In the genomic region with DNA sequence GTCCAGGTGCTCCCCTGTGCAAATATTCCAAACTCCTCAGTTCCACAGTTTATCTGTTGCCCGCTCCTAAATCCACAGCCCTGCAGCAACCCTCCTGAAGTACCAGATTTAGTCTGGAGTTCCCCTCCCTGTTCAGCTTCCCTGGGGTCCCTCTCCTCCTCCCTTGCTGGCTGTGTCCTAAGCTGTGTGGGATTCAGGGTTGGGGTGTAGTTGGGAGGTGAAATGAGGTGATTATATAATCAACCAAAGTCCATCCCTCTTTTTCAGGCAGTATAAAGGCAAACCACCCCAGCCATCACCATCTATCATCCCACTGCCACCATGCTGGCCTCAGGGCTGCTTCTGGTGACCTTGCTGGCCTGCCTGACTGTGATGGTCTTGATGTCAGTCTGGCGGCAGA, we compare ENCODE assay signal across 41 cellular contexts. TPM values are rescaled to one million over a fixed set of nuclear protein-coding genes. Genes with fewer than 3 reads are reported as not detected.
"Had no signal": no experiment of that assay in that cellular context is flagged by ENCODE, and none has a peak within 500 bp of the region (broad histone marks: within the 10 kb centered on the region; RNA-seq: fewer than 3 reads in every experiment).

A gene with protein sequence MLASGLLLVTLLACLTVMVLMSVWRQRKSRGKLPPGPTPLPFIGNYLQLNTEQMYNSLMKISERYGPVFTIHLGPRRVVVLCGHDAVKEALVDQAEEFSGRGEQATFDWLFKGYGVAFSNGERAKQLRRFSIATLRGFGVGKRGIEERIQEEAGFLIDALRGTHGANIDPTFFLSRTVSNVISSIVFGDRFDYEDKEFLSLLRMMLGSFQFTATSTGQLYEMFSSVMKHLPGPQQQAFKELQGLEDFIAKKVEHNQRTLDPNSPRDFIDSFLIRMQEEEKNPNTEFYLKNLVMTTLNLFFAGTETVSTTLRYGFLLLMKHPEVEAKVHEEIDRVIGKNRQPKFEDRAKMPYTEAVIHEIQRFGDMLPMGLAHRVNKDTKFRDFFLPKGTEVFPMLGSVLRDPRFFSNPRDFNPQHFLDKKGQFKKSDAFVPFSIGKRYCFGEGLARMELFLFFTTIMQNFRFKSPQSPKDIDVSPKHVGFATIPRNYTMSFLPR (plus strand): TSS at position 301 of the 400 bp plus-strand sequence. CDS start 21 bp downstream, at position 322.

- ATAC-seq: activated CD8-positive, alpha-beta T cell treated with anti-CD3 and anti-CD28 coated beads for 36 hours; activated T-cell treated with anti-CD3 and anti-CD28 coated beads, Interleukin-2, amount 50 U/mL, for 72 hours; activated T-helper 17 cell treated with anti-CD3 and anti-CD28 coated beads, Interleukin-2, amount 50 U/mL, for 72 hours; Right ventricle myocardium inferior; SK-N-SH treated with all-trans-retinoic acid at 6 μM for 48 hours; T-cell had no signal

- H3K36me3 Mint-ChIP-seq: activated naive CD8-positive, alpha-beta T cell treated with anti-CD3 and anti-CD28 coated beads for 36 hours; T-cell had no signal

- H3K9ac ChIP-seq: KMS-11 had no signal

- H3K4me3 ChIP-seq: PC-9 had no signal

- H3K36me3 ChIP-seq: brain microvascular endothelial cell had no signal

- H3K4me1 Mint-ChIP-seq: activated CD4-positive, alpha-beta T cell treated with anti-CD3 and anti-CD28 coated beads, Interleukin-2, amount 10 ng/mL, durations not matched to agents 24 days and 14 days; activated naive CD8-positive, alpha-beta T cell treated with anti-CD3 and anti-CD28 coated beads for 36 hours had no signal

- H3K4me3 Mint-ChIP-seq: activated CD4-positive, alpha-beta T cell treated with anti-CD3 and anti-CD28 coated beads, Interleukin-2, amount 10 ng/mL, durations not matched to agents 24 days and 14 days; activated CD8-positive, alpha-beta T cell treated with anti-CD3 and anti-CD28 coated beads for 36 hours; activated naive CD8-positive, alpha-beta T cell treated with anti-CD3 and anti-CD28 coated beads for 36 hours; activated T-helper 17 cell treated with anti-CD3 and anti-CD28 coated beads, Interleukin-2, amount 50 U/mL, for 72 hours had no signal

- H2AFZ ChIP-seq: PC-9 had no signal

- H3K4me2 ChIP-seq: KMS-11, PC-9 had no signal

- H3K27ac Mint-ChIP-seq: activated CD4-positive, alpha-beta T cell treated with anti-CD3 and anti-CD28 coated beads, Interleukin-2, amount 10 ng/mL, durations not matched to agents 24 days and 14 days; activated CD8-positive, alpha-beta T cell treated with anti-CD3 and anti-CD28 coated beads for 36 hours; activated naive CD8-positive, alpha-beta T cell treated with anti-CD3 and anti-CD28 coated beads for 36 hours; activated T-cell treated with anti-CD3 and anti-CD28 coated beads, Interleukin-2, amount 50 U/mL, for 72 hours; activated T-helper 17 cell treated with anti-CD3 and anti-CD28 coated beads, Interleukin-2, amount 50 U/mL, for 72 hours had no signal

- H3K27ac ChIP-seq: brain microvascular endothelial cell, KMS-11, PC-9, RWPE1, VCaP had no signal

- H3K9me3 Mint-ChIP-seq: activated CD4-positive, alpha-beta T cell treated with anti-CD3 and anti-CD28 coated beads, Interleukin-2, amount 10 ng/mL, durations not matched to agents 24 days and 14 days; activated CD8-positive, alpha-beta T cell treated with anti-CD3 and anti-CD28 coated beads for 36 hours; activated naive CD8-positive, alpha-beta T cell treated with anti-CD3 and anti-CD28 coated beads for 36 hours; activated T-cell treated with anti-CD3 and anti-CD28 coated beads, Interleukin-2, amount 50 U/mL, for 72 hours; activated T-helper 17 cell treated with anti-CD3 and anti-CD28 coated beads, Interleukin-2, amount 50 U/mL, for 72 hours; T-cell had no signal

- DNase-seq: activated CD4-positive, alpha-beta T cell treated with anti-CD3 and anti-CD28 coated beads, Interleukin-2, amount 10 ng/mL, durations not matched to agents 24 days and 14 days; activated CD4-positive, alpha-beta T cell treated with anti-CD3 and anti-CD28 coated beads, Interleukin-2, amount 50 U/mL, for 4 hours; activated CD4-positive, CD25-positive, alpha-beta regulatory T cell; activated CD8-positive, alpha-beta T cell treated with anti-CD3 and anti-CD28 coated beads for 36 hours; activated effector memory CD4-positive, alpha-beta T cell treated with anti-CD3 and anti-CD28 coated beads, Interleukin-2, amount 50 U/mL, for 16 hours; activated naive CD4-positive, alpha-beta T cell; activated naive CD4-positive, alpha-beta T cell treated with anti-CD3 and anti-CD28 coated beads, Interleukin-2, amount 50 U/mL, for 16 hours; activated naive CD8-positive, alpha-beta T cell treated with anti-CD3 and anti-CD28 coated beads for 36 hours; activated T-cell treated with anti-CD3 and anti-CD28 coated beads, Interleukin-2, amount 50 U/mL, for 1 hour; activated T-cell treated with anti-CD3 and anti-CD28 coated beads, Interleukin-2, amount 50 U/mL, for 72 hours; amniotic stem cell; aorta; brain microvascular endothelial cell; MM.1S; MV-4-11; NCI-H1092 treated with DMSO at 0.1 percent for 48 hours; NCI-H1417; NCI-H146; NCI-H187; NCI-H2029 treated with DMSO at 0.1 percent for 48 hours; NCI-H2107; NCI-H2171; NCI-H510A; NCI-H526; NCI-H748 treated with DMSO at 0.1 percent for 48 hours; NK-92 treated with Interleukin-12 subunit alpha and Interleukin-12 subunit beta, amount 100 ng/mL, for 24 hours; PC-9; SIG-M5; T-cell; T-helper 2 cell; T-helper 9 cell had no signal

RNA-seq across cellular contexts. Expression of the gene that starts here (rescaled TPM):
- total RNA-seq: activated CD4-positive, alpha-beta T cell treated with anti-CD3 and anti-CD28 coated beads, Interleukin-2, amount 10 ng/mL, durations not matched to agents 24 days and 14 days; activated CD8-positive, alpha-beta memory T cell treated with anti-CD3 and anti-CD28 coated beads for 36 hours; activated CD8-positive, alpha-beta T cell treated with anti-CD3 and anti-CD28 coated beads for 36 hours; activated naive CD8-positive, alpha-beta T cell treated with anti-CD3 and anti-CD28 coated beads for 36 hours; activated T-cell treated with anti-CD3 and anti-CD28 coated beads, Interleukin-2, amount 50 U/mL, for 72 hours; activated T-helper 17 cell treated with anti-CD3 and anti-CD28 coated beads, Interleukin-2, amount 50 U/mL, for 72 hours; aorta; LHCN-M2; OCI-LY7; PC-9; Right ventricle myocardium inferior; SK-MEL-5; T-cell had no signal
- polyA plus RNA-seq: aorta had no signal
